ENCODE assay signal across 8 cellular contexts in genomic region chr2:113235347-113236226, GRCh38. TPM values are rescaled to one million over a fixed set of nuclear protein-coding genes. Genes with fewer than 3 reads are reported as not detected.
DNase-seq lines count a peak whose midpoint lies in the region; ATAC-seq lines count a peak whose summit lies in the region.
"Not testable (repeated sequence)": the region's sequence is repeated elsewhere in the genome, so short reads cannot be mapped to it uniquely, and the experiment has no call there.

No MANE protein-coding gene starts in this region.

- not testable (repeated sequence) for H3K9me3 ChIP-seq in CD4-positive, CD25-positive, alpha-beta regulatory T cell (ENCODE audit: control insufficient read depth in 2 of 2, low read length in 2 of 2); MG63

- H3K27ac ChIP-seq in CD4-positive, CD25-positive, alpha-beta regulatory T cell (ENCODE audit: insufficient read depth, low read length, poor library complexity, severe bottlenecking) = peak overlapping the region; percentile 57

- H3K27me3 Mint-ChIP-seq in CD4-positive, CD25-positive, alpha-beta regulatory T cell; T-helper 1 cell treated with Interleukin-12 subunit alpha and Interleukin-12 subunit beta and Interleukin-4 antibody, amounts not matched to agents 30 μg/mL and 1 μg/mL, for 36 hours (ENCODE audit: low read depth); activated T-helper 2 cell treated with anti-CD3 and anti-CD28 coated beads, Interferon-gamma antibody, Interleukin-2, Interleukin-4, amounts not matched to agents 10 μg/mL and 5 μg/mL and 100 μg/mL, durations not matched to agents 14 hours and 24 hours and 36 hours (ENCODE audit: low read depth); naive B cell: not testable (repeated sequence)

- H3K4me3 ChIP-seq in CD4-positive, CD25-positive, alpha-beta regulatory T cell (ENCODE audit: low read depth, low read length) = peak overlapping the region; percentile 41
- H3K4me3 ChIP-seq in MG63 = peak overlapping the region; percentile 79

- not testable (repeated sequence) for H3K9me3 Mint-ChIP-seq in CD4-positive, CD25-positive, alpha-beta regulatory T cell; T-helper 1 cell treated with Interleukin-12 subunit alpha and Interleukin-12 subunit beta and Interleukin-4 antibody, amounts not matched to agents 30 μg/mL and 1 μg/mL, for 36 hours; activated T-helper 2 cell treated with anti-CD3 and anti-CD28 coated beads, Interferon-gamma antibody, Interleukin-2, Interleukin-4, amounts not matched to agents 10 μg/mL and 5 μg/mL and 100 μg/mL, durations not matched to agents 14 hours and 24 hours and 36 hours; naive B cell

- intact Hi-C loops in activated T-helper 2 cell treated with anti-CD3 and anti-CD28 coated beads, Interferon-gamma antibody, Interleukin-2, Interleukin-4, amounts not matched to agents 10 μg/mL and 5 μg/mL and 100 μg/mL, durations not matched to agents 14 hours and 24 hours and 36 hours (cut with micrococcal nuclease) = not testable (repeated sequence)

- peaks cover 0 to 27% (median 11%) of the 10 kb centered on the region in 4 donors for H3K4me1 Mint-ChIP-seq in CD4-positive, CD25-positive, alpha-beta regulatory T cell
- H3K4me1 Mint-ChIP-seq in T-helper 1 cell treated with Interleukin-12 subunit alpha and Interleukin-12 subunit beta and Interleukin-4 antibody, amounts not matched to agents 30 μg/mL and 1 μg/mL, for 36 hours (ENCODE audit: low read depth) = peaks cover 13% of the 10 kb centered on the region
- H3K4me1 Mint-ChIP-seq in activated T-helper 2 cell treated with anti-CD3 and anti-CD28 coated beads, Interferon-gamma antibody, Interleukin-2, Interleukin-4, amounts not matched to agents 10 μg/mL and 5 μg/mL and 100 μg/mL, durations not matched to agents 14 hours and 24 hours and 36 hours (ENCODE audit: low read depth) = peaks cover 30% of the 10 kb centered on the region
- peaks cover 4 to 27% (median 9%) of the 10 kb centered on the region in 3 donors for H3K4me1 Mint-ChIP-seq in naive B cell

- peak overlapping the region in 2 of 3 donors; percentile 89 to 92 for H3K27ac Mint-ChIP-seq in CD4-positive, CD25-positive, alpha-beta regulatory T cell
- H3K27ac Mint-ChIP-seq in T-helper 1 cell treated with Interleukin-12 subunit alpha and Interleukin-12 subunit beta and Interleukin-4 antibody, amounts not matched to agents 30 μg/mL and 1 μg/mL, for 36 hours = peak overlapping the region; percentile 90
- H3K27ac Mint-ChIP-seq in activated T-helper 2 cell treated with anti-CD3 and anti-CD28 coated beads, Interferon-gamma antibody, Interleukin-2, Interleukin-4, amounts not matched to agents 10 μg/mL and 5 μg/mL and 100 μg/mL, durations not matched to agents 14 hours and 24 hours and 36 hours = peak overlapping the region; percentile 83
- peak overlapping the region in 5 of 6 donors; percentile 86 to 99 (median 97) for H3K27ac Mint-ChIP-seq in naive B cell

- peak; percentile 72 to 86 for ATAC-seq in CD4-positive, CD25-positive, alpha-beta regulatory T cell (ENCODE audit: low read depth in 2 of 2)
- ATAC-seq in GM21723 (IDR thresholded peaks at IDR 0.05; ENCODE audit: unreplicated experiment) (peak; percentile 96), esophagus mucosa (peak; percentile 65), naive B cell (ENCODE audit: low read depth in 2 of 2) (peak; percentile 93 to 95)

- not testable (repeated sequence) for H3K27me3 ChIP-seq in CD4-positive, CD25-positive, alpha-beta regulatory T cell (ENCODE audit: control insufficient read depth, insufficient read depth, low read length); MG63

- H3K36me3 Mint-ChIP-seq in CD4-positive, CD25-positive, alpha-beta regulatory T cell; T-helper 1 cell treated with Interleukin-12 subunit alpha and Interleukin-12 subunit beta and Interleukin-4 antibody, amounts not matched to agents 30 μg/mL and 1 μg/mL, for 36 hours (ENCODE audit: low read depth); activated T-helper 2 cell treated with anti-CD3 and anti-CD28 coated beads, Interferon-gamma antibody, Interleukin-2, Interleukin-4, amounts not matched to agents 10 μg/mL and 5 μg/mL and 100 μg/mL, durations not matched to agents 14 hours and 24 hours and 36 hours (ENCODE audit: low read depth); naive B cell: not testable (repeated sequence)

- peak overlapping the region; percentile 80 to 95 (median 87) for H3K4me3 Mint-ChIP-seq in CD4-positive, CD25-positive, alpha-beta regulatory T cell
- H3K4me3 Mint-ChIP-seq in T-helper 1 cell treated with Interleukin-12 subunit alpha and Interleukin-12 subunit beta and Interleukin-4 antibody, amounts not matched to agents 30 μg/mL and 1 μg/mL, for 36 hours = peak overlapping the region; percentile 94
- peak overlapping the region; percentile 82 for H3K4me3 Mint-ChIP-seq in activated T-helper 2 cell treated with anti-CD3 and anti-CD28 coated beads, Interferon-gamma antibody, Interleukin-2, Interleukin-4, amounts not matched to agents 10 μg/mL and 5 μg/mL and 100 μg/mL, durations not matched to agents 14 hours and 24 hours and 36 hours (ENCODE audit: low read depth)
- peak overlapping the region; percentile 73 to 97 (median 94) for H3K4me3 Mint-ChIP-seq in naive B cell

- peak in 2 of 3 donors; percentile 38 to 39 for DNase-seq in CD4-positive, CD25-positive, alpha-beta regulatory T cell
- DNase-seq in MG63 (peak; percentile 84), naive B cell (peak; percentile 67)
- peak; percentile 41 for DNase-seq in activated T-helper 2 cell treated with anti-CD3 and anti-CD28 coated beads, Interferon-gamma antibody, Interleukin-2, Interleukin-4, amounts not matched to agents 10 μg/mL and 5 μg/mL and 100 μg/mL, durations not matched to agents 14 hours and 24 hours and 36 hours (ENCODE audit: low spot score)
- peak; percentile 41 to 58 for DNase-seq in stimulated activated CD8-positive, alpha-beta memory T cell treated with anti-CD3 and anti-CD28 coated beads, Interleukin-15, amount 100 ng/mL, for 4 hours (ENCODE audit: low read depth in 2 of 2)

- not testable (repeated sequence) for H3K4me1 ChIP-seq in CD4-positive, CD25-positive, alpha-beta regulatory T cell (ENCODE audit: control insufficient read depth, insufficient read depth, low read length, poor library complexity, severe bottlenecking)

- H3K36me3 ChIP-seq in CD4-positive, CD25-positive, alpha-beta regulatory T cell (ENCODE audit: control insufficient read depth, insufficient read depth, low read length) = not testable (repeated sequence)
- H3K36me3 ChIP-seq in MG63 = peaks cover 32% of the 10 kb centered on the region

RNA-seq across cellular contexts. Expression of gene PAX8, which starts 43.1 kb away (rescaled TPM):
- total RNA-seq in CD4-positive, CD25-positive, alpha-beta regulatory T cell = 1.8 TPM
- under 1 TPM in 3 of 4 donors, not detected in 1; 0.24 to 0.52 (median 0.44) TPM for polyA plus RNA-seq in CD4-positive, CD25-positive, alpha-beta regulatory T cell
- 0.46 and 0.69 TPM in 2 replicates for total RNA-seq in MG63 (2014; rRNA removed; shearing (Covaris generic); ENCODE audit: low replicate concordance)
- 0.76 and 0.84 TPM in 2 replicates for total RNA-seq in activated T-helper 2 cell treated with anti-CD3 and anti-CD28 coated beads, Interferon-gamma antibody, Interleukin-2, Interleukin-4, amounts not matched to agents 10 μg/mL and 5 μg/mL and 100 μg/mL, durations not matched to agents 14 hours and 24 hours and 36 hours
- 6.1 TPM for total RNA-seq in esophagus mucosa
- polyA plus RNA-seq in naive B cell (ENCODE audit: low read depth in 6 of 6) = under 1 TPM in 4 of 6 donors, not detected in 2; 0.11 to 0.49 (median 0.38) TPM

Comparison
In these comparisons a context has a peak if more than half of its experiments do, and no peak if none do; other contexts are left out.
1. Peak in every context shown above with its lines: DNase-seq, ATAC-seq, H3K4me3 ChIP-seq and H3K27ac ChIP-seq.